In genomic region chr17:42563950-42564349, GRCh38 we compare ENCODE assay signal across 12 cellular contexts. TPM values are rescaled to one million over a fixed set of nuclear protein-coding genes. Genes with fewer than 3 reads are reported as not detected.
A peak's percentile ranks its signal among the peaks of the same experiment; 100 is the strongest.
DNase-seq lines count a peak whose midpoint lies in the region; ATAC-seq, FAIRE-seq and TF ChIP-seq lines count a peak whose summit lies in the region.
"Had no signal": no experiment of that assay in that cellular context is flagged by ENCODE, and none has a peak within 500 bp of the region (broad histone marks: within the 10 kb centered on the region; RNA-seq: fewer than 3 reads in every experiment).

No MANE protein-coding gene starts in this region.

- H3K36me3 ChIP-seq in left ventricle myocardium inferior (peaks cover 28% of the 10 kb centered on the region), keratinocyte (ENCODE audit: control insufficient read depth in 2 of 2, extremely low read depth in 1 of 2, insufficient read depth in 2 of 2, low read length in 2 of 2) (peaks cover 15 to 36% of the 10 kb centered on the region in 2 experiments), transverse colon (peaks cover 0 to 9% (median 4%) of the 10 kb centered on the region in 4 donors)

- TF ChIP-seq CTCF in left ventricle myocardium inferior (IDR thresholded peaks at IDR 0.05; ENCODE audit: borderline replicate concordance), result no peak
- TF ChIP-seq CTCF in keratinocyte (optimal IDR thresholded peaks at IDR 0.05 in 1 of 3, IDR thresholded peaks at IDR 0.05 in 1 of 3, conservative IDR thresholded peaks at IDR 0.05 in 1 of 3; ENCODE audit: extremely low read depth in 1 of 3, insufficient read depth in 2 of 3, low read length in 3 of 3), result no peak
- no peak for TF ChIP-seq CTCF in transverse colon (IDR thresholded peaks at IDR 0.05)

- intact Hi-C loops in left ventricle myocardium inferior (cut with micrococcal nuclease) (no loop called here), Right ventricle myocardium inferior (cut with DNase I) (no loop called here), transverse colon (cut with DNase I; ENCODE audit: low total_unique reads) (no loop called here)

- H3K4me3 ChIP-seq in left ventricle myocardium inferior (peak overlapping the region; percentile 96), keratinocyte (ENCODE audit: control insufficient read depth in 2 of 3, extremely low read depth in 1 of 3, insufficient read depth in 2 of 3, low read depth in 1 of 3, low read length in 3 of 3) (peak overlapping the region in 1 of 3 experiments; percentile 97), transverse colon (peak overlapping the region in 1 of 4 donors; percentile 92)

- peak overlapping the region; percentile 83 for H3K4me2 ChIP-seq in keratinocyte (ENCODE audit: control insufficient read depth, extremely low read depth, insufficient read depth, low read depth, low read length)

- no peak overlapping the region for H3K27ac ChIP-seq in left ventricle myocardium inferior (replicated peaks)
- no peak overlapping the region for H3K27ac ChIP-seq in keratinocyte (ENCODE audit: control insufficient read depth, insufficient read depth, low read length)
- H3K27ac ChIP-seq in transverse colon, result peak overlapping the region in 3 of 4 donors; percentile 88 to 93 (median 92)

- H2AFZ ChIP-seq in keratinocyte (ENCODE audit: control insufficient read depth, low read length), result no peak overlapping the region

- no peaks in the 10 kb centered on the region for H3K9me3 ChIP-seq in left ventricle myocardium inferior (replicated peaks)
- H3K9me3 ChIP-seq in keratinocyte (ENCODE audit: control insufficient read depth, low read depth, low read length), result no peaks in the 10 kb centered on the region
- no peaks in the 10 kb centered on the region for H3K9me3 ChIP-seq in transverse colon

- in situ Hi-C loops in transverse colon (cut with MboI; ENCODE audit: low pct_ligation_motif_present in 1 of 4, low pct_unique_long_range_greater_than_20kb in 1 of 4, low sequenced_read_pairs in 3 of 4), result no loop called here

- FAIRE-seq in keratinocyte (lab: Jason Lieb, UNC), result no peak

- peaks cover 39% of the 10 kb centered on the region for H3K36me3 Mint-ChIP-seq in activated CD4-positive, alpha-beta memory T cell treated with anti-CD3 and anti-CD28 coated beads, Interleukin-2, amount 10 ng/mL, durations not matched to agents 7 days and 5 days (ENCODE audit: low read depth)

- no peak overlapping the region for H3K9ac ChIP-seq in keratinocyte (ENCODE audit: control insufficient read depth, extremely low read depth, insufficient read depth, low read length)

- no peak for TF ChIP-seq POLR2A in transverse colon (IDR thresholded peaks at IDR 0.05)

- no peak for ATAC-seq in Right ventricle myocardium inferior
- ATAC-seq: activated CD4-positive, CD25-positive, alpha-beta regulatory T cell treated with anti-CD3 and anti-CD28 coated beads, Interleukin-2, amount 50 U/mL, for 24 hours had no signal

- WGBS in transverse colon (ENCODE audit: low coverage in 1 of 2), 2 donors, result 83 to 87% methylated on average over 2 to 9 of the region's 9 CpGs

- no peaks in the 10 kb centered on the region for H3K9me1 ChIP-seq in keratinocyte (ENCODE audit: control insufficient read depth, extremely low read depth, insufficient read depth, low read length)

- H3K27ac Mint-ChIP-seq in activated CD4-positive, alpha-beta memory T cell treated with anti-CD3 and anti-CD28 coated beads, Interleukin-2, amount 10 ng/mL, durations not matched to agents 7 days and 5 days, result peak overlapping the region; percentile 50

- peaks cover 39% of the 10 kb centered on the region for H3K79me2 ChIP-seq in keratinocyte (ENCODE audit: control insufficient read depth, insufficient read depth, low read length)

- TF ChIP-seq EP300 in transverse colon (IDR thresholded peaks at IDR 0.05; ENCODE audit: low read depth), result no peak

- POLR2A ChIA-PET in activated CD4-positive, alpha-beta memory T cell treated with anti-CD3 and anti-CD28 coated beads, Interleukin-2, amount 10 ng/mL, durations not matched to agents 7 days and 5 days (lab: Charles Lee), result interaction anchor here (1.5 to 7.7 kb wide), 2 partner anchors 9 to 14 kb away, joined by 7 to 109 read pairs; partner anchors contain the start of gene PSMC3IP

- DNase-seq in left ventricle myocardium inferior (no peak), Right ventricle myocardium inferior (ENCODE audit: missing footprints) (no peak), keratinocyte (ENCODE audit: low read depth, low spot score) (no peak), transverse colon (no peak), HuH-7 (ENCODE audit: low spot score) (no peak), NCI-H2107 (lab: John Stamatoyannopoulos, UW) (no peak)
- DNase-seq in activated CD4-positive, alpha-beta memory T cell treated with anti-CD3 and anti-CD28 coated beads, Interleukin-2, amount 10 ng/mL, durations not matched to agents 7 days and 5 days, result no peak
- no peak for DNase-seq in stimulated activated CD4-positive, alpha-beta T cell treated with anti-CD3 and anti-CD28 coated beads, Interleukin-12 subunit alpha, Interleukin-12 subunit beta, amount 100 ng/mL, for 4 hours
- DNase-seq: GOT3, NCI-H526 treated with DMSO at 0.1 percent for 48 hours, nucleus accumbens had no signal

- H3K4me3 Mint-ChIP-seq in activated CD4-positive, alpha-beta memory T cell treated with anti-CD3 and anti-CD28 coated beads, Interleukin-2, amount 10 ng/mL, durations not matched to agents 7 days and 5 days, result peak overlapping the region; percentile 96

- H4K20me1 ChIP-seq in keratinocyte (ENCODE audit: control insufficient read depth, extremely low read depth, insufficient read depth, low read length), result no peaks in the 10 kb centered on the region

- no peaks in the 10 kb centered on the region for H3K27me3 Mint-ChIP-seq in activated CD4-positive, alpha-beta memory T cell treated with anti-CD3 and anti-CD28 coated beads, Interleukin-2, amount 10 ng/mL, durations not matched to agents 7 days and 5 days

- dilution Hi-C loops in keratinocyte (cut with MboI; ENCODE audit: extremely low pct_ligation_motif_present, low sequenced_read_pairs), result no loop called here

- H3K9me3 Mint-ChIP-seq in activated CD4-positive, alpha-beta memory T cell treated with anti-CD3 and anti-CD28 coated beads, Interleukin-2, amount 10 ng/mL, durations not matched to agents 7 days and 5 days, result no peaks in the 10 kb centered on the region

- H3K4me1 Mint-ChIP-seq in activated CD4-positive, alpha-beta memory T cell treated with anti-CD3 and anti-CD28 coated beads, Interleukin-2, amount 10 ng/mL, durations not matched to agents 7 days and 5 days, result peaks cover 55% of the 10 kb centered on the region

- CTCF ChIA-PET in activated CD4-positive, alpha-beta memory T cell treated with anti-CD3 and anti-CD28 coated beads, Interleukin-2, amount 10 ng/mL, durations not matched to agents 7 days and 5 days (lab: Charles Lee), result interaction anchor here (2.7 kb wide), 1 partner anchor 14 kb away, joined by 11 read pairs; the partner anchor contains the start of gene PSMC3IP

- H3K27me3 ChIP-seq in left ventricle myocardium inferior (ENCODE audit: low read depth) (no peaks in the 10 kb centered on the region), keratinocyte (ENCODE audit: control insufficient read depth, extremely low read depth, insufficient read depth, low read length) (no peaks in the 10 kb centered on the region), transverse colon (no peaks in the 10 kb centered on the region)

- H3K4me1 ChIP-seq in left ventricle myocardium inferior (peaks cover 70% of the 10 kb centered on the region), keratinocyte (ENCODE audit: control insufficient read depth, extremely low read depth, insufficient read depth, low read length) (peaks cover 31% of the 10 kb centered on the region), transverse colon (peaks cover 18 to 60% (median 52%) of the 10 kb centered on the region in 4 donors)

RNA-seq across cellular contexts. Expression of gene COASY, which starts 2.0 kb away (rescaled TPM):
- 48.8 TPM for total RNA-seq in left ventricle myocardium inferior
- total RNA-seq in Right ventricle myocardium inferior, result 45.6 TPM
- total RNA-seq in activated CD4-positive, alpha-beta memory T cell treated with anti-CD3 and anti-CD28 coated beads, Interleukin-2, amount 10 ng/mL, durations not matched to agents 7 days and 5 days, result 10 to 100 TPM; 80.1 to 84.3 TPM
- 25.9 to 49.8 TPM (median 26.2 TPM) in 3 replicates for polyA plus RNA-seq in keratinocyte
- polyA plus RNA-seq in keratinocyte (2011; ENCODE audit: low read depth), result 23.3 TPM
- polyA plus RNA-seq in keratinocyte (2011; cell fraction: cytosol; rRNA removed), result 25.9 and 41.0 TPM in 2 replicates
- polyA plus RNA-seq in keratinocyte (2011; cell fraction: nucleus; rRNA removed), result 58.5 and 74.0 TPM in 2 replicates
- 73.0 and 73.2 TPM in 2 replicates for polyA plus RNA-seq in keratinocyte (2012; ENCODE audit: low replicate concordance)
- 15.1 to 128 TPM (median 29.9 TPM) in 3 replicates for polyA minus RNA-seq in keratinocyte
- polyA minus RNA-seq in keratinocyte (2011; cell fraction: cytosol; rRNA and poly(A)+ RNA removed), result 46.0 TPM
- 17.7 and 25.6 TPM in 2 replicates for polyA minus RNA-seq in keratinocyte (2011; cell fraction: nucleus; rRNA and poly(A)+ RNA removed)
- 10 to 100 TPM; 46.4 to 91.7 (median 57.6) TPM for total RNA-seq in transverse colon

RNA-seq across cellular contexts. Expression of gene MLX, which starts 3.0 kb away (rescaled TPM):
- total RNA-seq in left ventricle myocardium inferior, result 79.7 TPM
- 65.9 TPM for total RNA-seq in Right ventricle myocardium inferior
- 10 to 100 TPM; 52.2 to 53.8 TPM for total RNA-seq in activated CD4-positive, alpha-beta memory T cell treated with anti-CD3 and anti-CD28 coated beads, Interleukin-2, amount 10 ng/mL, durations not matched to agents 7 days and 5 days
- 39.2 to 45.1 TPM (median 39.5 TPM) in 3 replicates for polyA plus RNA-seq in keratinocyte
- polyA plus RNA-seq in keratinocyte (2011; ENCODE audit: low read depth), result 28.8 TPM
- 28.3 and 30.3 TPM in 2 replicates for polyA plus RNA-seq in keratinocyte (2011; cell fraction: cytosol; rRNA removed)
- 41.1 and 44.6 TPM in 2 replicates for polyA plus RNA-seq in keratinocyte (2011; cell fraction: nucleus; rRNA removed)
- polyA plus RNA-seq in keratinocyte (2012; ENCODE audit: low replicate concordance), result 36.7 and 38.2 TPM in 2 replicates
- polyA minus RNA-seq in keratinocyte, result 34.2 to 40.4 TPM (median 35.1 TPM) in 3 replicates
- 11.9 TPM for polyA minus RNA-seq in keratinocyte (2011; cell fraction: cytosol; rRNA and poly(A)+ RNA removed)
- 8.1 and 11.6 TPM in 2 replicates for polyA minus RNA-seq in keratinocyte (2011; cell fraction: nucleus; rRNA and poly(A)+ RNA removed)
- 100 to 1,000 TPM in 3 of 4 donors, 10 to 100 TPM in 1; 81.3 to 191 (median 143) TPM for total RNA-seq in transverse colon

RNA-seq across cellular contexts. Expression of gene HSD17B1, which starts 11.2 kb away (rescaled TPM):
- total RNA-seq in left ventricle myocardium inferior, result 0.99 TPM
- 1.4 TPM for total RNA-seq in Right ventricle myocardium inferior
- total RNA-seq in activated CD4-positive, alpha-beta memory T cell treated with anti-CD3 and anti-CD28 coated beads, Interleukin-2, amount 10 ng/mL, durations not matched to agents 7 days and 5 days, result under 1 TPM; 0.73 to 0.76 TPM
- 3.6 to 14.7 TPM (median 5.3 TPM) in 3 replicates for polyA plus RNA-seq in keratinocyte
- 1.2 TPM for polyA plus RNA-seq in keratinocyte (2011; ENCODE audit: low read depth)
- polyA plus RNA-seq in keratinocyte (2011; cell fraction: cytosol; rRNA removed), result 2.9 and 8.8 TPM in 2 replicates
- polyA plus RNA-seq in keratinocyte (2011; cell fraction: nucleus; rRNA removed), result 2.6 and 4.3 TPM in 2 replicates
- polyA plus RNA-seq in keratinocyte (2012; ENCODE audit: low replicate concordance), result 6.6 and 8.9 TPM in 2 replicates
- 1.6 to 4.4 TPM (median 4.4 TPM) in 3 replicates for polyA minus RNA-seq in keratinocyte
- polyA minus RNA-seq in keratinocyte (2011; cell fraction: cytosol; rRNA and poly(A)+ RNA removed), result 21.1 TPM
- polyA minus RNA-seq in keratinocyte (2011; cell fraction: nucleus; rRNA and poly(A)+ RNA removed), result 2.3 and 3.5 TPM in 2 replicates
- 1 to 10 TPM in 1 of 4 donors, under 1 TPM in 2, not detected in 1; 0.41 to 2.2 (median 0.95) TPM for total RNA-seq in transverse colon

RNA-seq across cellular contexts. Expression of gene PSMC3IP, which starts 13.6 kb away (rescaled TPM):
- 2.5 TPM for total RNA-seq in left ventricle myocardium inferior
- 3.4 TPM for total RNA-seq in Right ventricle myocardium inferior
- total RNA-seq in activated CD4-positive, alpha-beta memory T cell treated with anti-CD3 and anti-CD28 coated beads, Interleukin-2, amount 10 ng/mL, durations not matched to agents 7 days and 5 days, result 10 to 100 TPM; 14.7 to 16.1 TPM
- 2.4 to 7.8 TPM (median 7.7 TPM) in 3 replicates for polyA plus RNA-seq in keratinocyte
- 4.7 TPM for polyA plus RNA-seq in keratinocyte (2011; ENCODE audit: low read depth)
- 1.8 and 2.1 TPM in 2 replicates for polyA plus RNA-seq in keratinocyte (2011; cell fraction: cytosol; rRNA removed)
- 6.1 and 7.5 TPM in 2 replicates for polyA plus RNA-seq in keratinocyte (2011; cell fraction: nucleus; rRNA removed)
- 2.0 and 6.5 TPM in 2 replicates for polyA plus RNA-seq in keratinocyte (2012; ENCODE audit: low replicate concordance)
- 0.33 to 3.3 TPM (median 1.7 TPM) in 3 replicates for polyA minus RNA-seq in keratinocyte
- polyA minus RNA-seq in keratinocyte (2011; cell fraction: cytosol; rRNA and poly(A)+ RNA removed), result not detected
- 0.95 and 2.3 TPM in 2 replicates for polyA minus RNA-seq in keratinocyte (2011; cell fraction: nucleus; rRNA and poly(A)+ RNA removed)
- total RNA-seq in transverse colon, result 1 to 10 TPM in 2 of 4 donors, under 1 TPM in 1, not detected in 1; 0.96 to 2.6 (median 1.3) TPM

RNA-seq across cellular contexts. Expression of gene NAGLU, which starts 27.9 kb away (rescaled TPM):
- total RNA-seq in left ventricle myocardium inferior (7.7 TPM), Right ventricle myocardium inferior (8.6 TPM), transverse colon (10 to 100 TPM; 35.4 to 95.7 (median 66.2) TPM)
- total RNA-seq in activated CD4-positive, alpha-beta memory T cell treated with anti-CD3 and anti-CD28 coated beads, Interleukin-2, amount 10 ng/mL, durations not matched to agents 7 days and 5 days, result 10 to 100 TPM; 15.9 to 17.5 TPM
- polyA plus RNA-seq in keratinocyte, result 6.9 to 13.1 TPM (median 10.8 TPM) in 3 replicates
- polyA plus RNA-seq in keratinocyte (2011; ENCODE audit: low read depth), result 5.3 TPM
- polyA plus RNA-seq in keratinocyte (2011; cell fraction: cytosol; rRNA removed), result 3.9 and 8.4 TPM in 2 replicates
- polyA plus RNA-seq in keratinocyte (2011; cell fraction: nucleus; rRNA removed), result 18.6 and 22.6 TPM in 2 replicates
- 9.3 and 11.9 TPM in 2 replicates for polyA plus RNA-seq in keratinocyte (2012; ENCODE audit: low replicate concordance)
- polyA minus RNA-seq in keratinocyte, result 5.9 to 19.1 TPM (median 8.8 TPM) in 3 replicates
- polyA minus RNA-seq in keratinocyte (2011; cell fraction: cytosol; rRNA and poly(A)+ RNA removed), result 15.2 TPM
- polyA minus RNA-seq in keratinocyte (2011; cell fraction: nucleus; rRNA and poly(A)+ RNA removed), result 13.3 and 15.4 TPM in 2 replicates

Comparison
In these comparisons a context has a peak if more than half of its experiments do, and no peak if none do; other contexts are left out.
1. H3K27ac ChIP-seq: peak in transverse colon (3 of 4); none in left ventricle myocardium inferior (single experiment) and keratinocyte (single experiment).